In the genomic region with DNA sequence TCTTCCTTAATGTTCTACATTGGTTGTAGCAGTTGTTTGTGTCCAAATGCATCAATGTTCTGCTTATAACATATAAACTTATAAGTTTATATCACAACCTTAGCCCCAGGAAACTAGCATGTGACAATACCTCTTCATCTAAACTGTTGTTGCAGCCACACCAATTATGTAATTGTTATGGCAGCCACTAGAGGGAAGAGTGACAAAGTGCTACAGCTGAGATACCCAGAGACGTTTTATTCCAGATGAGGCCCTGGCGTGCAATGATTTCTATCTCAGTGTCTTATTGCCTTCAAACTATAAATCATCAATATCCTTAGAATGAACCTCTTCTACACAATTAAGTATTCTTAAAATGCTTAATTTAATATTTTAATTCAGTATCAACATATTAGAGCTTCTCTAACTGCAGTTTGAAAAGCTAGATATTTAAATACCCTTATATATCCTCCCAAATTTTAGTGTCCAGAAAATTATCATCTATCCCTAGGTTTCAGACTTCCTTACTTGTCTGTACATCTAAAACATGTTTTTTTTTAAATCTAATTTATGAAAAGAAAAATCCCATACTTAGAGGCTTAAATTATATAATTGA, we compare ENCODE assay signal across 9 cellular contexts.
DNase-seq lines count a peak whose midpoint lies in the region; ATAC-seq, FAIRE-seq and TF ChIP-seq lines count a peak whose summit lies in the region.
"Had no signal": no experiment of that assay in that cellular context is flagged by ENCODE, and none has a peak within 500 bp of the region (broad histone marks: within the 10 kb centered on the region; RNA-seq: fewer than 3 reads in every experiment).

No MANE protein-coding gene starts in this region.

- H3K27ac ChIP-seq in A549: no peak overlapping the region
- H3K27ac ChIP-seq: epithelial cell of prostate had no signal

- POLR2A ChIA-PET in A549 (lab: Yijun Ruan, JAX): no interaction called here

- CTCF ChIA-PET in A549 (lab: Yijun Ruan, JAX): interaction anchor here (0.6 to 1.3 kb wide), 2 partner anchors 174 to 177 kb away, joined by 5 read pairs; no protein-coding TSS in a partner anchor

- no peaks in the 10 kb centered on the region for H3K4me1 ChIP-seq in A549

- TF ChIP-seq CTCF in A549 (IDR thresholded peaks at IDR 0.05): peak; percentile 41

- 0% methylated on average over 2 of the region's 2 CpGs for WGBS in A549 (ENCODE audit: missing lambda C conversion rate)

- peak in 1 of 2 experiments; percentile 68; a peak in 2 of 6 replicates for ATAC-seq in A549
- ATAC-seq in GM18499 (IDR thresholded peaks at IDR 0.05; ENCODE audit: insufficient read depth, unreplicated experiment): peak; percentile 65
- peak; percentile 92 for ATAC-seq in HG02973 (IDR thresholded peaks at IDR 0.05; ENCODE audit: unreplicated experiment)

- no peak for FAIRE-seq in A549 (lab: Jason Lieb, UNC)

- TF ChIP-seq EP300 in A549 (IDR thresholded peaks at IDR 0.05): no peak

- no peaks in the 10 kb centered on the region for H3K9me3 ChIP-seq in A549

- no peak for TF ChIP-seq POLR2A in A549 (IDR thresholded peaks at IDR 0.05; ENCODE audit: low read length)

- peak; percentile 37 to 39; a peak in 3 of 5 replicates for TF ChIP-seq RAD21 in A549 (conservative IDR thresholded peaks at IDR 0.05 in 1 of 2, IDR thresholded peaks at IDR 0.05 in 1 of 2)

- H3K4me3 ChIP-seq in A549: no peak overlapping the region

- peak; percentile 21 to 29 for DNase-seq in A549 (ENCODE audit: low read depth in 1 of 2, low spot score in 1 of 2)
- DNase-seq in NCI-H345 treated with DMSO at 0.1 percent for 48 hours (lab: John Stamatoyannopoulos, UW; ENCODE audit: unreplicated experiment): peak; percentile 40
- DNase-seq in dedifferentiated amniotic fluid mesenchymal stem cell (ENCODE audit: extremely low spot score): peak; percentile 47
- peak; percentile 3 for DNase-seq in non-pigmented ciliary epithelial cell (ENCODE audit: low read depth)
- no peak for DNase-seq in GOT3 (lab: John Stamatoyannopoulos, UW)
- no peak for DNase-seq in UCSD-AML1 (lab: John Stamatoyannopoulos, UW; ENCODE audit: unreplicated experiment)

- no peak overlapping the region for H3K4me2 ChIP-seq in A549

TF ChIP-seq in A549, 52 proteins besides CTCF, POLR2A, EP300 and RAD21:
- TF ChIP-seq SMC3 (IDR thresholded peaks at IDR 0.05) (peak; percentile 56), CBX8 (IDR thresholded peaks at IDR 0.05) (no peak)

Comparison
In these comparisons a context has a peak if more than half of its experiments do, and no peak if none do; other contexts are left out.
1. DNase-seq: peak in A549 (2 of 2), NCI-H345 treated with DMSO at 0.1 percent for 48 hours (single experiment), dedifferentiated amniotic fluid mesenchymal stem cell (single experiment) and non-pigmented ciliary epithelial cell (single experiment); none in GOT3 (single experiment) and UCSD-AML1 (single experiment).